In genomic region chr14:90511252-90511651, GRCh38 we compare ENCODE assay signal across 12 cellular contexts.
"Had no signal": no experiment of that assay in that cellular context is flagged by ENCODE, and none has a peak within 500 bp of the region (broad histone marks: within the 10 kb centered on the region; RNA-seq: fewer than 3 reads in every experiment).

No MANE protein-coding gene starts in this region.

- H3K36me3 ChIP-seq: esophagus squamous epithelium, tibial nerve had no signal

- DNase-seq: activated gamma-delta T cell; activated T-cell treated with anti-CD3 and anti-CD28 coated beads, Interleukin-2, amount 50 U/mL, for 1 hour; esophagus squamous epithelium; foreskin fibroblast; glutamatergic neuron; left colon; mucosa of descending colon; small intestine had no signal

- ATAC-seq: activated CD4-positive, CD25-positive, alpha-beta regulatory T cell treated with anti-CD3 and anti-CD28 coated beads, Interleukin-2, amount 50 U/mL, for 24 hours; left colon; mucosa of descending colon; right cardiac atrium; SK-N-SH treated with all-trans-retinoic acid at 6 μM for 48 hours had no signal

- H3K27ac ChIP-seq: tibial nerve had no signal

- H3K4me3 ChIP-seq: esophagus squamous epithelium, mucosa of descending colon, tibial nerve had no signal

- H3K9me3 ChIP-seq: esophagus squamous epithelium, mucosa of descending colon, tibial nerve had no signal

- H3K27me3 ChIP-seq: esophagus squamous epithelium had no signal
